Comparison of ENCODE assay signal across 16 cellular contexts in the genomic region with DNA sequence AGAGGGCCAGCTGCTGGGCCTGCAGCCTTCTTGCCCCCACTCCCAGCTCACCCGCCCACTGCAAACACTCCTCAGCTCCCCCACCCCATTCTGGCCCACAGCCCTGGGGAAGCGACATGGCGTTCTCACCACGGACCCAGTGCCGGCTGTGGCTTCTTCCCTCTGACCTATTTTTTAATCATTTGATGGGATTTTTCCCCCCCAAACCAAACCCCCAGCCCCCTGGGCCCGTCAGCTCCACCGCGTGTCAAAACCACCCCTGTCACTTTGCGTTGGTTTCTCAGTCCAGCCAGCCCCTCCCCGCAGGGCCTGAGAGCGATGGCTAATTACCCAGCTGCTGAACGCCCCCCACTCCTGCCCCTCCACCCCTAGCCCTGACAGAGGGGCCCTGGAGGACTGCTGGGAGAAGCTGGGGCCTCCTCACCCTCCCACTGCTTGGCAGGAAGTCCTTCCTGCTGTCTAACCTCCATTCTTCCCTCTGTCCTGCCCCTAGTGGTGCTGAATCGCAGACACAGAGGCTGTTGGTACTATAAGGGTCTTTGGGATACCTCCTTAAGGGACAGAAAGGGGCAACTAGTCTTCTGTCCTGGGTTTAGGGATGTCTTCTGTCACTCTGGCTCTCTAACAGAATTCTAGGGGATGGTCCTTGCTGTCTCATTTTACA. TPM values are rescaled to one million over a fixed set of nuclear protein-coding genes. Genes with fewer than 3 reads are reported as not detected.
DNase-seq lines count a peak whose midpoint lies in the region; ATAC-seq and TF ChIP-seq lines count a peak whose summit lies in the region.
"Had no signal": no experiment of that assay in that cellular context is flagged by ENCODE, and none has a peak within 500 bp of the region (broad histone marks: within the 10 kb centered on the region; RNA-seq: fewer than 3 reads in every experiment).

No MANE protein-coding gene starts in this region.

- H3K4me3 ChIP-seq in brain microvascular endothelial cell (ENCODE audit: low read depth, low read length) = no peak overlapping the region
- no peak overlapping the region for H3K4me3 ChIP-seq in retinal pigment epithelial cell (ENCODE audit: low read length)
- H3K4me3 ChIP-seq: lung had no signal

- no peaks in the 10 kb centered on the region for H3K27me3 Mint-ChIP-seq in activated naive CD4-positive, alpha-beta T cell treated with anti-CD3 and anti-CD28 coated beads for 36 hours (ENCODE audit: low read depth)
- H3K27me3 Mint-ChIP-seq in HFFc6 (ENCODE audit: insufficient read depth) = peaks cover 76% of the 10 kb centered on the region

- DNase-seq in activated naive CD4-positive, alpha-beta T cell treated with anti-CD3 and anti-CD28 coated beads for 36 hours = peak; percentile 51
- DNase-seq in activated naive CD4-positive, alpha-beta T cell treated with Interleukin-2 at 50 U/mL for 16 hours = no peak
- DNase-seq in HFFc6 (no peak), brain microvascular endothelial cell (no peak), retinal pigment epithelial cell (ENCODE audit: low read depth) (no peak), NCI-H524 (lab: John Stamatoyannopoulos, UW) (no peak)
- DNase-seq: activated T-cell treated with anti-CD3 and anti-CD28 coated beads, Interleukin-2, amount 50 U/mL, for 1 hour; naive B cell; NCI-H1930 had no signal

- peak; percentile 30 for TF ChIP-seq CTCF in HFFc6 (IDR thresholded peaks at IDR 0.05)
- TF ChIP-seq CTCF in brain microvascular endothelial cell (IDR thresholded peaks at IDR 0.05; ENCODE audit: low read depth, low read length, missing control alignments) = peak; percentile 26
- TF ChIP-seq CTCF in retinal pigment epithelial cell (conservative IDR thresholded peaks at IDR 0.05; ENCODE audit: low read depth, low read length) = peak; percentile 13

- H3K27ac ChIP-seq in brain microvascular endothelial cell = no peak overlapping the region
- H3K27ac ChIP-seq: RWPE1 had no signal

- ATAC-seq in esophagus mucosa = no peak
- ATAC-seq in HG02973 (IDR thresholded peaks at IDR 0.05; ENCODE audit: unreplicated experiment) = no peak

- peaks cover 87% of the 10 kb centered on the region for H3K27me3 ChIP-seq in brain microvascular endothelial cell (replicated peaks)

- in situ Hi-C loops in brain microvascular endothelial cell (cut with HindIII; ENCODE audit: low pct_ligation_motif_present, low sequenced_read_pairs) = no loop called here

- no peaks in the 10 kb centered on the region for H3K36me3 Mint-ChIP-seq in activated naive CD4-positive, alpha-beta T cell treated with anti-CD3 and anti-CD28 coated beads for 36 hours (ENCODE audit: low read depth)
- no peaks in the 10 kb centered on the region for H3K36me3 Mint-ChIP-seq in HFFc6 (ENCODE audit: low read depth)
- H3K36me3 Mint-ChIP-seq: naive B cell had no signal

- H3K36me3 ChIP-seq in brain microvascular endothelial cell (replicated peaks) = no peaks in the 10 kb centered on the region

- no peak overlapping the region for H3K27ac Mint-ChIP-seq in activated naive CD4-positive, alpha-beta T cell treated with anti-CD3 and anti-CD28 coated beads for 36 hours
- no peak overlapping the region for H3K27ac Mint-ChIP-seq in HFFc6
- H3K27ac Mint-ChIP-seq: dendritic cell treated with granulocyte-macrophage colony-stimulating factor and Interleukin-4, amounts not matched to agents 40 ng/mL and 50 ng/mL, for 4 days had no signal

- H3K9me3 Mint-ChIP-seq in activated naive CD4-positive, alpha-beta T cell treated with anti-CD3 and anti-CD28 coated beads for 36 hours = no peaks in the 10 kb centered on the region
- H3K9me3 Mint-ChIP-seq in HFFc6 = no peaks in the 10 kb centered on the region
- H3K9me3 Mint-ChIP-seq: dendritic cell treated with granulocyte-macrophage colony-stimulating factor and Interleukin-4, amounts not matched to agents 40 ng/mL and 50 ng/mL, for 4 days; naive B cell had no signal

- no peak overlapping the region for H3K4me3 Mint-ChIP-seq in activated naive CD4-positive, alpha-beta T cell treated with anti-CD3 and anti-CD28 coated beads for 36 hours
- no peak overlapping the region for H3K4me3 Mint-ChIP-seq in HFFc6
- H3K4me3 Mint-ChIP-seq: dendritic cell treated with granulocyte-macrophage colony-stimulating factor and Interleukin-4, amounts not matched to agents 40 ng/mL and 50 ng/mL, for 4 days; naive B cell had no signal

- CTCF ChIA-PET in activated naive CD4-positive, alpha-beta T cell treated with anti-CD3 and anti-CD28 coated beads for 36 hours (lab: Charles Lee) = interaction anchor here (0.9 to 8.1 kb wide), 7 partner anchors 8 to 28 kb away, joined by 3 to 44 read pairs (median 4); partner anchors contain the start of gene TBX21

- H3K4me1 Mint-ChIP-seq in activated naive CD4-positive, alpha-beta T cell treated with anti-CD3 and anti-CD28 coated beads for 36 hours (ENCODE audit: low read depth) = peaks cover 93% of the 10 kb centered on the region
- peaks cover 12% of the 10 kb centered on the region for H3K4me1 Mint-ChIP-seq in HFFc6 (ENCODE audit: low read depth)

- intact Hi-C loops in activated naive CD4-positive, alpha-beta T cell treated with anti-CD3 and anti-CD28 coated beads for 36 hours (cut with micrococcal nuclease) = loop anchor here (10.0 kb wide), 1 partner anchor 521 kb away; the partner anchor contains the start of gene MYL4

RNA-seq across cellular contexts. Expression of gene TBX21, which starts 7.5 kb away (rescaled TPM):
- 10 to 100 TPM; 50.6 to 52.3 TPM for total RNA-seq in activated naive CD4-positive, alpha-beta T cell treated with anti-CD3 and anti-CD28 coated beads for 36 hours
- total RNA-seq in HFFc6 (2021; fragmentation: NEBNext Ultra II Directional; extraction: Animal tissue kit (Norgen Biotek cat#: 25700)) = not detected
- total RNA-seq in esophagus mucosa = not detected
- total RNA-seq: M059J, pulmonary artery endothelial cell had no signal

RNA-seq across cellular contexts. Expression of gene TBKBP1, which starts 31.6 kb away (rescaled TPM):
- total RNA-seq in activated naive CD4-positive, alpha-beta T cell treated with anti-CD3 and anti-CD28 coated beads for 36 hours = 10 to 100 TPM; 19.5 to 19.7 TPM
- total RNA-seq in HFFc6 (2021; fragmentation: NEBNext Ultra II Directional; extraction: Animal tissue kit (Norgen Biotek cat#: 25700)) = 1 to 10 TPM; 6.6 to 8.3 (median 7.7) TPM
- 3.1 TPM for total RNA-seq in esophagus mucosa

Comparison
In these comparisons a context has a peak if more than half of its experiments do, and no peak if none do; other contexts are left out.
1. RNA of gene TBX21, which starts 7.5 kb away (total RNA-seq): 50.6 to 52.3 TPM in activated naive CD4-positive, alpha-beta T cell treated with anti-CD3 and anti-CD28 coated beads for 36 hours; not detected in HFFc6 and not detected in esophagus mucosa (single experiment); every median in the first group is over 10 times any median in the second.
2. Peak in every context shown above with its lines, with median percentiles within 50 percentile points of each other: CTCF ChIP-seq.